1 cellular context compared by ENCODE assay signal in the genomic region with DNA sequence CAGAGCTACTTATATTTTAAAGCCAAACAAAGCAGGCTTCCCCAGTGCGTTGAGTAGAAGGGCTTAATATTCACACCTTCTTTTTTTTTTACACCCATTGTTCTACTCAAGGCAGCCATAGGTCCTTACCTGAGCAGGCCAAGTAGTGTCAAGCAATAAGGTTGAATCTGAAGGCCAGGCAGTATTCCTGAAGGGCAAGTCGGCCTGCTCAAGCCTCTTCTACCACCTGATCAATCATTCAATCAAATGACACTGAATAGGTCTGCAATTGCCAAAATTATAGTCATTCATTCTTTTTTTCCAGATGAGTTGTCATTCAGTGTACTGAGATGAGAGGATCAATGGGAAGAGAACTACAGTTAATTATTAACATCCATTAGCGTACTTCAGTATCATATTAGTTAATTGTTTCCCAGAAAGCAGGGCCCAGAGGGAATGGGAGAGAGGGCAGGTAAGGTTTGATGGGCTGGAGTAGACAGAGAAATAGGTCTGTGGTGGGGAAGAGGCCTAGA.
A peak's percentile ranks its signal among the peaks of the same experiment; 100 is the strongest.
TF ChIP-seq lines count a peak whose summit lies in the region.

No MANE protein-coding gene starts in this region.

TF ChIP-seq in HepG2, 621 proteins besides CTCF, POLR2A, EP300 and RAD21 (continued from another document and continues in another):
- TF ChIP-seq RFX5 (IDR thresholded peaks at IDR 0.05; ENCODE audit: low read depth, low read length) (no peak), MIER3 (CRISPR knock-in tag; IDR thresholded peaks at IDR 0.05; ENCODE audit: borderline replicate concordance) (no peak), KLF15 (CRISPR knock-in tag; IDR thresholded peaks at IDR 0.05; ENCODE audit: borderline replicate concordance) (no peak), ZNF550 (CRISPR knock-in tag; IDR thresholded peaks at IDR 0.05; ENCODE audit: borderline replicate concordance) (no peak), TFDP2 (CRISPR knock-in tag; IDR thresholded peaks at IDR 0.05) (0 out of 2 replicates have a peak, but pooled peaks have one; percentile 8), ZNF382 (CRISPR knock-in tag; IDR thresholded peaks at IDR 0.05; ENCODE audit: borderline replicate concordance) (no peak), DNMT1 (CRISPR knock-in tag; IDR thresholded peaks at IDR 0.05) (no peak), MIXL1 (CRISPR knock-in tag; IDR thresholded peaks at IDR 0.05) (peak; percentile 77), IKZF1 (IDR thresholded peaks at IDR 0.05) (no peak), ZNF773 (CRISPR knock-in tag; IDR thresholded peaks at IDR 0.05; ENCODE audit: borderline replicate concordance) (no peak), ZNF256 (CRISPR knock-in tag; conservative IDR thresholded peaks at IDR 0.05) (no peak), ZSCAN22 (CRISPR knock-in tag; IDR thresholded peaks at IDR 0.05) (no peak; the same call in 1 of the 2 replicates), SOX6 (IDR thresholded peaks at IDR 0.05) (no peak), SOX6 (CRISPR knock-in tag; IDR thresholded peaks at IDR 0.05) (peak; percentile 84), KLF9 (CRISPR knock-in tag; IDR thresholded peaks at IDR 0.05; ENCODE audit: low read depth) (no peak), ZSCAN25 (CRISPR knock-in tag; IDR thresholded peaks at IDR 0.05) (no peak), POGZ (CRISPR knock-in tag; IDR thresholded peaks at IDR 0.05) (0 out of 2 replicates have a peak, but pooled peaks have one; percentile 4), FIP1L1 (IDR thresholded peaks at IDR 0.05; ENCODE audit: borderline replicate concordance, insufficient read depth, low read depth, low read length) (no peak), ZFP36L2 (CRISPR knock-in tag; IDR thresholded peaks at IDR 0.05) (no peak), SMYD3 (CRISPR knock-in tag; IDR thresholded peaks at IDR 0.05) (0 out of 2 replicates have a peak, but pooled peaks have one; percentile 19), ATF1 (CRISPR knock-in tag; IDR thresholded peaks at IDR 0.05) (peak; percentile 9; the same call in 1 of the 2 replicates), ZNF44 (CRISPR knock-in tag; IDR thresholded peaks at IDR 0.05) (no peak), ZNF343 (CRISPR knock-in tag; IDR thresholded peaks at IDR 0.05) (no peak), YEATS2 (CRISPR knock-in tag; IDR thresholded peaks at IDR 0.05; ENCODE audit: borderline replicate concordance) (no peak), CEBPG (CRISPR knock-in tag; IDR thresholded peaks at IDR 0.05) (0 out of 2 replicates have a peak, but pooled peaks have one; percentile 29), ZHX1 (CRISPR knock-in tag; IDR thresholded peaks at IDR 0.05; ENCODE audit: low read depth) (no peak), PHF21A (CRISPR knock-in tag; IDR thresholded peaks at IDR 0.05) (no peak; the same call in 1 of the 2 replicates), TAF1 (CRISPR knock-in tag; IDR thresholded peaks at IDR 0.05) (no peak), EEA1 (CRISPR knock-in tag; IDR thresholded peaks at IDR 0.05; ENCODE audit: borderline replicate concordance) (no peak), ZNF225 (CRISPR knock-in tag; IDR thresholded peaks at IDR 0.05) (no peak), ZNF878 (CRISPR knock-in tag; IDR thresholded peaks at IDR 0.05) (peak; percentile 48; the same call in 1 of the 2 replicates), ZNF670 (CRISPR knock-in tag; IDR thresholded peaks at IDR 0.05; ENCODE audit: borderline replicate concordance) (0 out of 2 replicates have a peak, but pooled peaks have one; percentile 49), TERF1 (CRISPR knock-in tag; IDR thresholded peaks at IDR 0.05) (no peak), HNRNPUL1 (IDR thresholded peaks at IDR 0.05; ENCODE audit: low read depth, low read length) (0 out of 2 replicates have a peak, but pooled peaks have one; percentile 23), STAG1 (CRISPR knock-in tag; IDR thresholded peaks at IDR 0.05) (no peak), IKZF5 (CRISPR knock-in tag; IDR thresholded peaks at IDR 0.05) (peak; percentile 26; the same call in 1 of the 2 replicates), LCORL (IDR thresholded peaks at IDR 0.05) (no peak), LCORL (CRISPR knock-in tag; IDR thresholded peaks at IDR 0.05) (no peak), ZNF780A (CRISPR knock-in tag; IDR thresholded peaks at IDR 0.05) (no peak)
- TF ChIP-seq, protein P1, sequence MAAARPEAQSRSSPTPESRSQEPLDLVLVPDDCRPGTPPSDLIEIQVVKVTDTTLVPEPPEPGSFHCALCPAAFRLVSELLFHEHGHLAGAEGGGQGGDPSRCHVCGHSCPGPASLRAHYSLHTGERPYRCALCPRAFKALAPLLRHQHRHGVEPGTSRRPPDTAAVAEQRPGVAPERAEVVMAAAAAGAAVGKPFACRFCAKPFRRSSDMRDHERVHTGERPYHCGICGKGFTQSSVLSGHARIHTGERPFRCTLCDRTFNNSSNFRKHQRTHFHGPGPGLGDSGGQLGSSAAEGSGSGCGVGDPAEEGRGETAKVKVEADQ (CRISPR knock-in tag; IDR thresholded peaks at IDR 0.05; ENCODE audit: borderline replicate concordance), result no peak
- TF ChIP-seq, protein P2, sequence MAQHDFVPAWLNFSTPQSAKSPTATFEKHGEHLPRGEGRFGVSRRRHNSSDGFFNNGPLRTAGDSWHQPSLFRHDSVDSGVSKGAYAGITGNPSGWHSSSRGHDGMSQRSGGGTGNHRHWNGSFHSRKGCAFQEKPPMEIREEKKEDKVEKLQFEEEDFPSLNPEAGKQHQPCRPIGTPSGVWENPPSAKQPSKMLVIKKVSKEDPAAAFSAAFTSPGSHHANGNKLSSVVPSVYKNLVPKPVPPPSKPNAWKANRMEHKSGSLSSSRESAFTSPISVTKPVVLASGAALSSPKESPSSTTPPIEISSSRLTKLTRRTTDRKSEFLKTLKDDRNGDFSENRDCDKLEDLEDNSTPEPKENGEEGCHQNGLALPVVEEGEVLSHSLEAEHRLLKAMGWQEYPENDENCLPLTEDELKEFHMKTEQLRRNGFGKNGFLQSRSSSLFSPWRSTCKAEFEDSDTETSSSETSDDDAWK (CRISPR knock-in tag; IDR thresholded peaks at IDR 0.05), result no peak
- TF ChIP-seq, protein P3, sequence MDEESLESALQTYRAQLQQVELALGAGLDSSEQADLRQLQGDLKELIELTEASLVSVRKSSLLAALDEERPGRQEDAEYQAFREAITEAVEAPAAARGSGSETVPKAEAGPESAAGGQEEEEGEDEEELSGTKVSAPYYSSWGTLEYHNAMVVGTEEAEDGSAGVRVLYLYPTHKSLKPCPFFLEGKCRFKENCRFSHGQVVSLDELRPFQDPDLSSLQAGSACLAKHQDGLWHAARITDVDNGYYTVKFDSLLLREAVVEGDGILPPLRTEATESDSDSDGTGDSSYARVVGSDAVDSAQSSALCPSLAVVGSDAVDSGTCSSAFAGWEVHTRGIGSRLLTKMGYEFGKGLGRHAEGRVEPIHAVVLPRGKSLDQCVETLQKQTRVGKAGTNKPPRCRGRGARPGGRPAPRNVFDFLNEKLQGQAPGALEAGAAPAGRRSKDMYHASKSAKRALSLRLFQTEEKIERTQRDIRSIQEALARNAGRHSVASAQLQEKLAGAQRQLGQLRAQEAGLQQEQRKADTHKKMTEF (CRISPR knock-in tag; IDR thresholded peaks at IDR 0.05), result peak; percentile 9; the same call in 1 of the 2 replicates
- TF ChIP-seq, protein P4, sequence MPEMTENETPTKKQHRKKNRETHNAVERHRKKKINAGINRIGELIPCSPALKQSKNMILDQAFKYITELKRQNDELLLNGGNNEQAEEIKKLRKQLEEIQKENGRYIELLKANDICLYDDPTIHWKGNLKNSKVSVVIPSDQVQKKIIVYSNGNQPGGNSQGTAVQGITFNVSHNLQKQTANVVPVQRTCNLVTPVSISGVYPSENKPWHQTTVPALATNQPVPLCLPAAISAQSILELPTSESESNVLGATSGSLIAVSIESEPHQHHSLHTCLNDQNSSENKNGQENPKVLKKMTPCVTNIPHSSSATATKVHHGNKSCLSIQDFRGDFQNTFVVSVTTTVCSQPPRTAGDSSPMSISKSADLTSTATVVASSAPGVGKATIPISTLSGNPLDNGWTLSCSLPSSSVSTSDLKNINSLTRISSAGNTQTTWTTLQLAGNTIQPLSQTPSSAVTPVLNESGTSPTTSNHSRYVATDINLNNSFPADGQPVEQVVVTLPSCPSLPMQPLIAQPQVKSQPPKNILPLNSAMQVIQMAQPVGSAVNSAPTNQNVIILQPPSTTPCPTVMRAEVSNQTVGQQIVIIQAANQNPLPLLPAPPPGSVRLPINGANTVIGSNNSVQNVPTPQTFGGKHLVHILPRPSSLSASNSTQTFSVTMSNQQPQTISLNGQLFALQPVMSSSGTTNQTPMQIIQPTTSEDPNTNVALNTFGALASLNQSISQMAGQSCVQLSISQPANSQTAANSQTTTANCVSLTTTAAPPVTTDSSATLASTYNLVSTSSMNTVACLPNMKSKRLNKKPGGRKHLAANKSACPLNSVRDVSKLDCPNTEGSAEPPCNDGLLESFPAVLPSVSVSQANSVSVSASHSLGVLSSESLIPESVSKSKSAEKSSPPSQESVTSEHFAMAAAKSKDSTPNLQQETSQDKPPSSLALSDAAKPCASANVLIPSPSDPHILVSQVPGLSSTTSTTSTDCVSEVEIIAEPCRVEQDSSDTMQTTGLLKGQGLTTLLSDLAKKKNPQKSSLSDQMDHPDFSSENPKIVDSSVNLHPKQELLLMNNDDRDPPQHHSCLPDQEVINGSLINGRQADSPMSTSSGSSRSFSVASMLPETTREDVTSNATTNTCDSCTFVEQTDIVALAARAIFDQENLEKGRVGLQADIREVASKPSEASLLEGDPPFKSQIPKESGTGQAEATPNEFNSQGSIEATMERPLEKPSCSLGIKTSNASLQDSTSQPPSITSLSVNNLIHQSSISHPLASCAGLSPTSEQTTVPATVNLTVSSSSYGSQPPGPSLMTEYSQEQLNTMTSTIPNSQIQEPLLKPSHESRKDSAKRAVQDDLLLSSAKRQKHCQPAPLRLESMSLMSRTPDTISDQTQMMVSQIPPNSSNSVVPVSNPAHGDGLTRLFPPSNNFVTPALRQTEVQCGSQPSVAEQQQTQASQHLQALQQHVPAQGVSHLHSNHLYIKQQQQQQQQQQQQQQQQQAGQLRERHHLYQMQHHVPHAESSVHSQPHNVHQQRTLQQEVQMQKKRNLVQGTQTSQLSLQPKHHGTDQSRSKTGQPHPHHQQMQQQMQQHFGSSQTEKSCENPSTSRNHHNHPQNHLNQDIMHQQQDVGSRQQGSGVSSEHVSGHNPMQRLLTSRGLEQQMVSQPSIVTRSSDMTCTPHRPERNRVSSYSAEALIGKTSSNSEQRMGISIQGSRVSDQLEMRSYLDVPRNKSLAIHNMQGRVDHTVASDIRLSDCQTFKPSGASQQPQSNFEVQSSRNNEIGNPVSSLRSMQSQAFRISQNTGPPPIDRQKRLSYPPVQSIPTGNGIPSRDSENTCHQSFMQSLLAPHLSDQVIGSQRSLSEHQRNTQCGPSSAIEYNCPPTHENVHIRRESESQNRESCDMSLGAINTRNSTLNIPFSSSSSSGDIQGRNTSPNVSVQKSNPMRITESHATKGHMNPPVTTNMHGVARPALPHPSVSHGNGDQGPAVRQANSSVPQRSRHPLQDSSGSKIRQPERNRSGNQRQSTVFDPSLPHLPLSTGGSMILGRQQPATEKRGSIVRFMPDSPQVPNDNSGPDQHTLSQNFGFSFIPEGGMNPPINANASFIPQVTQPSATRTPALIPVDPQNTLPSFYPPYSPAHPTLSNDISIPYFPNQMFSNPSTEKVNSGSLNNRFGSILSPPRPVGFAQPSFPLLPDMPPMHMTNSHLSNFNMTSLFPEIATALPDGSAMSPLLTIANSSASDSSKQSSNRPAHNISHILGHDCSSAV (CRISPR knock-in tag; IDR thresholded peaks at IDR 0.05; ENCODE audit: borderline replicate concordance), result no peak
